ENCODE assay signal across 1 cellular context in the genomic region with DNA sequence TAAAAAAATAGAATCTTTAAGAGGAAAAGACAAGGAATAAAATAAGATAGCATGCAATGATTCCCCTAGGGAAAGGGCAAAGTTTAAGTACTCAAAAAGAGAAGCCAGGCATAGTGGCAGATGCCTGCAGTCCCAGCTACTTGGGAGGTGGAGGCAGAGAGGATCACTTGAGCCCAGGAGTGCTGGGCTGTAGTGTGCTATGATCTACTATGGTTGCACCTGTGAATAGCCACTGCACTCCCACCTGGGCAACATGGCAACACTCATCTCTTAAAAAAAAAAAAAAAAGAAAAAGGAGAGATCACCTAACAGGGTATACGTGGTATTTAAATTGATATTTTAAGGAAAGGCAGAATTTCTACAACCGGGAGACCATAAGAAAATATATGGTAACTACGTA.
TF ChIP-seq lines count a peak whose summit lies in the region.

No MANE protein-coding gene starts in this region.

TF ChIP-seq in GM23338, 12 proteins besides CTCF, POLR2A, EP300 and RAD21 (continued from another document):
- TF ChIP-seq, protein P1, sequence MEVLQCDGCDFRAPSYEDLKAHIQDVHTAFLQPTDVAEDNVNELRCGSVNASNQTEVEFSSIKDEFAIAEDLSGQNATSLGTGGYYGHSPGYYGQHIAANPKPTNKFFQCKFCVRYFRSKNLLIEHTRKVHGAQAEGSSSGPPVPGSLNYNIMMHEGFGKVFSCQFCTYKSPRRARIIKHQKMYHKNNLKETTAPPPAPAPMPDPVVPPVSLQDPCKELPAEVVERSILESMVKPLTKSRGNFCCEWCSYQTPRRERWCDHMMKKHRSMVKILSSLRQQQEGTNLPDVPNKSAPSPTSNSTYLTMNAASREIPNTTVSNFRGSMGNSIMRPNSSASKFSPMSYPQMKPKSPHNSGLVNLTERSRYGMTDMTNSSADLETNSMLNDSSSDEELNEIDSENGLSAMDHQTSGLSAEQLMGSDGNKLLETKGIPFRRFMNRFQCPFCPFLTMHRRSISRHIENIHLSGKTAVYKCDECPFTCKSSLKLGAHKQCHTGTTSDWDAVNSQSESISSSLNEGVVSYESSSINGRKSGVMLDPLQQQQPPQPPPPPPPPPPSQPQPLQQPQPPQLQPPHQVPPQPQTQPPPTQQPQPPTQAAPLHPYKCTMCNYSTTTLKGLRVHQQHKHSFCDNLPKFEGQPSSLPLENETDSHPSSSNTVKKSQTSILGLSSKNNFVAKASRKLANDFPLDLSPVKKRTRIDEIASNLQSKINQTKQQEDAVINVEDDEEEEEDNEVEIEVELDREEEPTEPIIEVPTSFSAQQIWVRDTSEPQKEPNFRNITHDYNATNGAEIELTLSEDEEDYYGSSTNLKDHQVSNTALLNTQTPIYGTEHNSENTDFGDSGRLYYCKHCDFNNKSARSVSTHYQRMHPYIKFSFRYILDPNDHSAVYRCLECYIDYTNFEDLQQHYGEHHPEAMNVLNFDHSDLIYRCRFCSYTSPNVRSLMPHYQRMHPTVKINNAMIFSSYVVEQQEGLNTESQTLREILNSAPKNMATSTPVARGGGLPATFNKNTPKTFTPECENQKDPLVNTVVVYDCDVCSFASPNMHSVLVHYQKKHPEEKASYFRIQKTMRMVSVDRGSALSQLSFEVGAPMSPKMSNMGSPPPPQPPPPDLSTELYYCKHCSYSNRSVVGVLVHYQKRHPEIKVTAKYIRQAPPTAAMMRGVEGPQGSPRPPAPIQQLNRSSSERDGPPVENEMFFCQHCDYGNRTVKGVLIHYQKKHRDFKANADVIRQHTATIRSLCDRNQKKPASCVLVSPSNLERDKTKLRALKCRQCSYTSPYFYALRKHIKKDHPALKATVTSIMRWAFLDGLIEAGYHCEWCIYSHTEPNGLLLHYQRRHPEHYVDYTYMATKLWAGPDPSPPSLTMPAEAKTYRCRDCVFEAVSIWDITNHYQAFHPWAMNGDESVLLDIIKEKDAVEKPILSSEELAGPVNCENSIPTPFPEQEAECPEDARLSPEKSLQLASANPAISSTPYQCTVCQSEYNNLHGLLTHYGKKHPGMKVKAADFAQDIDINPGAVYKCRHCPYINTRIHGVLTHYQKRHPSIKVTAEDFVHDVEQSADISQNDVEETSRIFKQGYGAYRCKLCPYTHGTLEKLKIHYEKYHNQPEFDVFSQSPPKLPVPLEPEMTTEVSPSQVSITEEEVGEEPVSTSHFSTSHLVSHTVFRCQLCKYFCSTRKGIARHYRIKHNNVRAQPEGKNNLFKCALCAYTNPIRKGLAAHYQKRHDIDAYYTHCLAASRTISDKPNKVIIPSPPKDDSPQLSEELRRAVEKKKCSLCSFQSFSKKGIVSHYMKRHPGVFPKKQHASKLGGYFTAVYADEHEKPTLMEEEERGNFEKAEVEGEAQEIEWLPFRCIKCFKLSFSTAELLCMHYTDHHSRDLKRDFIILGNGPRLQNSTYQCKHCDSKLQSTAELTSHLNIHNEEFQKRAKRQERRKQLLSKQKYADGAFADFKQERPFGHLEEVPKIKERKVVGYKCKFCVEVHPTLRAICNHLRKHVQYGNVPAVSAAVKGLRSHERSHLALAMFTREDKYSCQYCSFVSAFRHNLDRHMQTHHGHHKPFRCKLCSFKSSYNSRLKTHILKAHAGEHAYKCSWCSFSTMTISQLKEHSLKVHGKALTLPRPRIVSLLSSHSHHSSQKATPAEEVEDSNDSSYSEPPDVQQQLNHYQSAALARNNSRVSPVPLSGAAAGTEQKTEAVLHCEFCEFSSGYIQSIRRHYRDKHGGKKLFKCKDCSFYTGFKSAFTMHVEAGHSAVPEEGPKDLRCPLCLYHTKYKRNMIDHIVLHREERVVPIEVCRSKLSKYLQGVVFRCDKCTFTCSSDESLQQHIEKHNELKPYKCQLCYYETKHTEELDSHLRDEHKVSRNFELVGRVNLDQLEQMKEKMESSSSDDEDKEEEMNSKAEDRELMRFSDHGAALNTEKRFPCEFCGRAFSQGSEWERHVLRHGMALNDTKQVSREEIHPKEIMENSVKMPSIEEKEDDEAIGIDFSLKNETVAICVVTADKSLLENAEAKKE (CRISPR knock-in tag; IDR thresholded peaks at IDR 0.05): no peak
- TF ChIP-seq CREB1 (CRISPR knock-in tag; IDR thresholded peaks at IDR 0.05; ENCODE audit: low read depth) (no peak), POLR2AphosphoS5 (IDR thresholded peaks at IDR 0.05; ENCODE audit: low read depth) (no peak), EZH2phosphoT487 (IDR thresholded peaks at IDR 0.05; ENCODE audit: unreplicated experiment) (no peak), EZH2 (IDR thresholded peaks at IDR 0.05; ENCODE audit: low read depth, unreplicated experiment) (no peak)
- TF ChIP-seq, protein P2, sequence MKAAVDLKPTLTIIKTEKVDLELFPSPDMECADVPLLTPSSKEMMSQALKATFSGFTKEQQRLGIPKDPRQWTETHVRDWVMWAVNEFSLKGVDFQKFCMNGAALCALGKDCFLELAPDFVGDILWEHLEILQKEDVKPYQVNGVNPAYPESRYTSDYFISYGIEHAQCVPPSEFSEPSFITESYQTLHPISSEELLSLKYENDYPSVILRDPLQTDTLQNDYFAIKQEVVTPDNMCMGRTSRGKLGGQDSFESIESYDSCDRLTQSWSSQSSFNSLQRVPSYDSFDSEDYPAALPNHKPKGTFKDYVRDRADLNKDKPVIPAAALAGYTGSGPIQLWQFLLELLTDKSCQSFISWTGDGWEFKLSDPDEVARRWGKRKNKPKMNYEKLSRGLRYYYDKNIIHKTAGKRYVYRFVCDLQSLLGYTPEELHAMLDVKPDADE (IDR thresholded peaks at IDR 0.05): no peak
